1 cellular context compared by ENCODE assay signal in the genomic region with DNA sequence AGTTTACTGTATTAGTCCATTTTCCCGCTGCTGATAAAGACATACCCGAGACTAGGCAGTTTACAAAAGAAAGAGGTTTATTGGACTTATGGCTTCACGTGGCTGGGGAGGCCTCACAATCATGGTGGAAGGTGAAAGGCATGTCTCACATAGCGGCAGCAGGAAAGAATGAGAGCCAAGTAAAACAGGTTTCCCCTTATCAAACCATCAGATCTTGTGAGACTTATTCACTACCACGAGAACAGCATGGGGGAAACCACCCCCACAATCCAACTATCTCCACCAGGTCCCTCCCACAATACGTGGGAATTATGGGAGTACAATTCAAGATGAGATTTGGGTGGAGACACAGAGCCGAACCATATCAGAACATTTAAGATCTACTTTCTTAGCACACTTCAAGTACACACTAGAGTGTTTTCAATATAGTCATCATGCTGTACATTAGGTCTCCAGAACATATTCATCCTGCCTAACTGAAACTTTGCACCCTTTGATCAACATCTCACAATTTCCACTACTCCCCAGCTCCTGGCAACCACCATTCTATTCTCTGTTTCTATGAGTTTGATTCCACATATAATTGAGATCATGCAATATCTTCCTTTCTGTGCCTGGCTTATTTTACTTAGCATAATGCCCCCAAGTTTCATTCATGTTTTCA.
TF ChIP-seq lines count a peak whose summit lies in the region.

No MANE protein-coding gene starts in this region.

TF ChIP-seq in K562, 482 proteins besides CTCF, POLR2A, EP300 and RAD21:
- TF ChIP-seq ZNF766 (CRISPR knock-in tag; conservative IDR thresholded peaks at IDR 0.05) (peak; percentile 63), EGR1 (conservative IDR thresholded peaks at IDR 0.05) (0 out of 2 replicates have a peak, but pooled peaks have one; percentile 25)
- TF ChIP-seq, protein P1, sequence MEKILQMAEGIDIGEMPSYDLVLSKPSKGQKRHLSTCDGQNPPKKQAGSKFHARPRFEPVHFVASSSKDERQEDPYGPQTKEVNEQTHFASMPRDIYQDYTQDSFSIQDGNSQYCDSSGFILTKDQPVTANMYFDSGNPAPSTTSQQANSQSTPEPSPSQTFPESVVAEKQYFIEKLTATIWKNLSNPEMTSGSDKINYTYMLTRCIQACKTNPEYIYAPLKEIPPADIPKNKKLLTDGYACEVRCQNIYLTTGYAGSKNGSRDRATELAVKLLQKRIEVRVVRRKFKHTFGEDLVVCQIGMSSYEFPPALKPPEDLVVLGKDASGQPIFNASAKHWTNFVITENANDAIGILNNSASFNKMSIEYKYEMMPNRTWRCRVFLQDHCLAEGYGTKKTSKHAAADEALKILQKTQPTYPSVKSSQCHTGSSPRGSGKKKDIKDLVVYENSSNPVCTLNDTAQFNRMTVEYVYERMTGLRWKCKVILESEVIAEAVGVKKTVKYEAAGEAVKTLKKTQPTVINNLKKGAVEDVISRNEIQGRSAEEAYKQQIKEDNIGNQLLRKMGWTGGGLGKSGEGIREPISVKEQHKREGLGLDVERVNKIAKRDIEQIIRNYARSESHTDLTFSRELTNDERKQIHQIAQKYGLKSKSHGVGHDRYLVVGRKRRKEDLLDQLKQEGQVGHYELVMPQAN (IDR thresholded peaks at IDR 0.05; ENCODE audit: borderline replicate concordance): no peak
